Comparison of ENCODE assay signal across 21 cellular contexts in genomic region chr11:40491341-40491740, GRCh38.
"Had no signal": no experiment of that assay in that cellular context is flagged by ENCODE, and none has a peak within 500 bp of the region (broad histone marks: within the 10 kb centered on the region; RNA-seq: fewer than 3 reads in every experiment).

No MANE protein-coding gene starts in this region.

- H3K27me3 ChIP-seq: esophagus squamous epithelium, gastrocnemius medialis, heart right ventricle, left lung had no signal

- H3K36me3 ChIP-seq: esophagus squamous epithelium, gastrocnemius medialis, heart right ventricle, left lung, lower lobe of right lung had no signal

- H3K27ac ChIP-seq: epithelial cell of prostate, esophagus squamous epithelium, gastrocnemius medialis, heart right ventricle, left lung, lower lobe of right lung had no signal

- H3K9me3 ChIP-seq: esophagus squamous epithelium, gastrocnemius medialis, left lung, lower lobe of right lung had no signal

- DNase-seq: cortex of kidney; effector CD8-positive, alpha-beta T cell; effector memory CD8-positive, alpha-beta T cell; endodermal cell; erythroblast; esophagus squamous epithelium; foreskin fibroblast; foreskin melanocyte; gastrocnemius medialis; glutamatergic neuron; head of caudate nucleus; heart right ventricle; hippocampal formation; left cardiac atrium; left lung; left ventricle myocardium superior; lower lobe of right lung; mesenchymal stem cell; naive thymus-derived CD4-positive, alpha-beta T cell; natural killer cell had no signal

- H3K4me1 ChIP-seq: esophagus squamous epithelium, gastrocnemius medialis, heart right ventricle, left lung, lower lobe of right lung had no signal

- H3K4me3 ChIP-seq: esophagus squamous epithelium, gastrocnemius medialis, heart right ventricle, left lung, lower lobe of right lung had no signal
